Comparison of ENCODE assay signal across 16 cellular contexts in the genomic region with DNA sequence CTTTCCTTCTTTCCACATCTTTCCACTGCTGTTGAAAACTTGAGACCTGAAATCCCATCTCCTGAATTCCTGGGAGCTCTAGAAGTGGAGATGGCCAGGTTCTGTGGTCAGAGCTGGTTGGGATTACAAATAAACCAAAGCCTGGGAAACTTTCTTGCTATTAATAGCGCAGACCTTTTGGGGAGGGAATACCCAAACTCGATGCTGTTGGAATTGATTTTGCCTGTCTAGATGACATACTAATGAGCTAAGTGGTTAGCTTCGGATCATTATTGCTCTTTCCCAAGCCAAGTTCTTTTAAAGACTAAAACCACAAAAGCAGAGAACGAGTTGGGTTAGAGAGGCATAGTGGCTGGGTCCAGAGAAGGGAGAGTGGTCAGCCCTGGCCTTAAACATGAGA.
DNase-seq lines count a peak whose midpoint lies in the region; ATAC-seq and TF ChIP-seq lines count a peak whose summit lies in the region.
"Had no signal": no experiment of that assay in that cellular context is flagged by ENCODE, and none has a peak within 500 bp of the region (broad histone marks: within the 10 kb centered on the region; RNA-seq: fewer than 3 reads in every experiment).

No MANE protein-coding gene starts in this region.

- no peak overlapping the region for H3K4me3 Mint-ChIP-seq in stimulated activated naive B cell treated with anti-CD40 and anti-IgM and Interleukin-4, amounts not matched to agents 10 μg/mL and 1 μg/mL and 100 μg/mL, for 72 hours
- H3K4me3 Mint-ChIP-seq: CD4-positive, alpha-beta T cell had no signal

- TF ChIP-seq CTCF in Loucy (conservative IDR thresholded peaks at IDR 0.05; ENCODE audit: low read length) (no peak), fibroblast of lung (conservative IDR thresholded peaks at IDR 0.05 in 1 of 2, IDR thresholded peaks at IDR 0.05 in 1 of 2; ENCODE audit: low read depth in 1 of 2, low read length in 2 of 2) (no peak), retinal pigment epithelial cell (conservative IDR thresholded peaks at IDR 0.05; ENCODE audit: low read depth, low read length) (no peak), lower leg skin (IDR thresholded peaks at IDR 0.05) (no peak)

- H3K4me2 ChIP-seq in BLaER1 (peak overlapping the region; percentile 90), Loucy (ENCODE audit: low read depth, low read length, poor library complexity, severe bottlenecking) (peak overlapping the region; percentile 80), fibroblast of lung (ENCODE audit: extremely low read depth, insufficient read depth, low read length) (peak overlapping the region; percentile 18)

- H3K27ac Mint-ChIP-seq in stimulated activated naive B cell treated with anti-CD40 and anti-IgM and Interleukin-4, amounts not matched to agents 10 μg/mL and 1 μg/mL and 100 μg/mL, for 72 hours: no peak overlapping the region
- H3K27ac Mint-ChIP-seq: CD4-positive, alpha-beta T cell had no signal

- H3K27me3 ChIP-seq in BLaER1 (no peaks in the 10 kb centered on the region), Loucy (ENCODE audit: insufficient read depth, low read length, poor library complexity, severe bottlenecking) (no peaks in the 10 kb centered on the region), fibroblast of lung (ENCODE audit: control insufficient read depth, insufficient read depth, low read length) (no peaks in the 10 kb centered on the region)

- H2AFZ ChIP-seq in Loucy (ENCODE audit: low read length): no peak overlapping the region
- no peak overlapping the region for H2AFZ ChIP-seq in fibroblast of lung (ENCODE audit: low read length)

- H3K9me3 ChIP-seq in BLaER1 (no peaks in the 10 kb centered on the region), Loucy (ENCODE audit: insufficient read depth, low read depth, low read length) (no peaks in the 10 kb centered on the region), fibroblast of lung (ENCODE audit: control insufficient read depth, insufficient read depth, low read depth, low read length) (no peaks in the 10 kb centered on the region)

- no peaks in the 10 kb centered on the region for H3F3A ChIP-seq in Loucy (ENCODE audit: low read depth)

- peaks cover 5 to 14% of the 10 kb centered on the region in 2 donors for H3K4me1 Mint-ChIP-seq in stimulated activated naive B cell treated with anti-CD40 and anti-IgM and Interleukin-4, amounts not matched to agents 10 μg/mL and 1 μg/mL and 100 μg/mL, for 72 hours

- no peak overlapping the region; the same call in 1 of the 2 replicates for H3K4me3 ChIP-seq in BLaER1
- peak overlapping the region; percentile 42 for H3K4me3 ChIP-seq in Loucy (ENCODE audit: low read length, poor library complexity, severe bottlenecking)
- H3K4me3 ChIP-seq in fibroblast of lung (replicated peaks in 1 of 4; ENCODE audit: control extremely low read depth in 1 of 4, insufficient read depth in 1 of 4, low read depth in 3 of 4, low read length in 4 of 4): no peak overlapping the region
- H3K4me3 ChIP-seq in retinal pigment epithelial cell (ENCODE audit: low read length): no peak overlapping the region
- no peak overlapping the region for H3K4me3 ChIP-seq in lower leg skin (ENCODE audit: low read depth, poor library complexity, severe bottlenecking)

- DNase-seq in fibroblast of lung (ENCODE audit: low read depth in 2 of 2) (peak; percentile 80 to 97), retinal pigment epithelial cell (ENCODE audit: low read depth) (peak; percentile 64), lower leg skin (ENCODE audit: low spot score in 2 of 2) (no peak)
- no peak for DNase-seq in stimulated activated naive B cell treated with anti-CD40 and anti-IgM and Interleukin-4, amounts not matched to agents 10 μg/mL and 1 μg/mL and 100 μg/mL, for 72 hours
- DNase-seq: CD4-positive, alpha-beta T cell; glutamatergic neuron; left colon; NCI-H1417 treated with DMSO at 0.1 percent for 48 hours; NCI-H69; occipital lobe; SIG-M5; stimulated activated naive CD4-positive, alpha-beta T cell had no signal

- no peak for TF ChIP-seq POLR2A in lower leg skin (IDR thresholded peaks at IDR 0.05)

- peaks cover 23% of the 10 kb centered on the region for H4K20me1 ChIP-seq in BLaER1
- peaks cover 4% of the 10 kb centered on the region for H4K20me1 ChIP-seq in Loucy (ENCODE audit: insufficient read depth, low read length, poor library complexity, severe bottlenecking)
- no peaks in the 10 kb centered on the region for H4K20me1 ChIP-seq in fibroblast of lung (ENCODE audit: control insufficient read depth, extremely low read depth, insufficient read depth, low read length)

- 55 to 56% methylated on average over 4 of the region's 4 CpGs for WGBS in lower leg skin, 2 donors

- H3K79me2 ChIP-seq in Loucy (ENCODE audit: insufficient read depth, low read length) (peaks cover 26% of the 10 kb centered on the region), fibroblast of lung (ENCODE audit: control insufficient read depth, insufficient read depth, low read length) (peaks cover 13% of the 10 kb centered on the region)

- no peaks in the 10 kb centered on the region for H3K9me3 Mint-ChIP-seq in stimulated activated naive B cell treated with anti-CD40 and anti-IgM and Interleukin-4, amounts not matched to agents 10 μg/mL and 1 μg/mL and 100 μg/mL, for 72 hours
- H3K9me3 Mint-ChIP-seq: CD4-positive, alpha-beta T cell had no signal

- H3K36me3 ChIP-seq in BLaER1 (peaks cover 27% of the 10 kb centered on the region; the same call in 1 of the 2 replicates), Loucy (ENCODE audit: insufficient read depth, low read length) (no peaks in the 10 kb centered on the region), fibroblast of lung (ENCODE audit: control insufficient read depth, insufficient read depth, low read length) (no peaks in the 10 kb centered on the region)

- H3K4me1 ChIP-seq in BLaER1 (peaks cover 58% of the 10 kb centered on the region), Loucy (ENCODE audit: insufficient read depth, low read length, poor library complexity, severe bottlenecking) (peaks cover 35% of the 10 kb centered on the region), fibroblast of lung (ENCODE audit: control insufficient read depth, extremely low read depth, insufficient read depth, low read length) (peaks cover 12% of the 10 kb centered on the region)

- H3K27ac ChIP-seq in BLaER1: peak overlapping the region; percentile 86
- no peak overlapping the region for H3K27ac ChIP-seq in fibroblast of lung (ENCODE audit: insufficient read depth, low read length)

- ATAC-seq in HG03442 (IDR thresholded peaks at IDR 0.05; ENCODE audit: unreplicated experiment): no peak
- no peak for ATAC-seq in stimulated activated naive B cell treated with anti-CD40 and anti-IgM and Interleukin-4, amounts not matched to agents 10 μg/mL and 1 μg/mL and 100 μg/mL, for 72 hours (replicated peaks)
- ATAC-seq in GM18520 (IDR thresholded peaks at IDR 0.05; ENCODE audit: unreplicated experiment): no peak
- ATAC-seq: left colon had no signal

- no peaks in the 10 kb centered on the region for H3K9me2 ChIP-seq in Loucy (replicated peaks; ENCODE audit: low read depth, low read length)

- peak overlapping the region; percentile 66; the same call in 1 of the 2 replicates for H3K9ac ChIP-seq in BLaER1
- H3K9ac ChIP-seq in Loucy (ENCODE audit: low read depth, low read length, poor library complexity, severe bottlenecking): peak overlapping the region; percentile 21
- no peak overlapping the region for H3K9ac ChIP-seq in fibroblast of lung (ENCODE audit: insufficient read depth, low read length)

- peaks cover 16 to 38% of the 10 kb centered on the region in 2 donors for H3K27me3 Mint-ChIP-seq in stimulated activated naive B cell treated with anti-CD40 and anti-IgM and Interleukin-4, amounts not matched to agents 10 μg/mL and 1 μg/mL and 100 μg/mL, for 72 hours

- intact Hi-C loops in lower leg skin (cut with DNase I; ENCODE audit: low total_unique reads): no loop called here

- no peaks in the 10 kb centered on the region for H3K36me3 Mint-ChIP-seq in stimulated activated naive B cell treated with anti-CD40 and anti-IgM and Interleukin-4, amounts not matched to agents 10 μg/mL and 1 μg/mL and 100 μg/mL, for 72 hours

Comparison
In these comparisons a context has a peak if more than half of its experiments do, and no peak if none do; other contexts are left out.
1. H3K4me2 ChIP-seq: peak in every context shown above with its lines; median percentile 90 in BLaER1; 80 in Loucy; 18 in fibroblast of lung.
2. DNase-seq: peak in fibroblast of lung (2 of 2) and retinal pigment epithelial cell (single experiment); none in lower leg skin (0 of 2) and stimulated activated naive B cell treated with anti-CD40 and anti-IgM and Interleukin-4, amounts not matched to agents 10 μg/mL and 1 μg/mL and 100 μg/mL, for 72 hours (single experiment).